Comparison of ENCODE assay signal across 15 cellular contexts in genomic region chr17:61454095-61454931, GRCh38. TPM values are rescaled to one million over a fixed set of nuclear protein-coding genes. Genes with fewer than 3 reads are reported as not detected.
DNase-seq lines count a peak whose midpoint lies in the region; ATAC-seq and TF ChIP-seq lines count a peak whose summit lies in the region.
"Had no signal": no experiment of that assay in that cellular context is flagged by ENCODE, and none has a peak within 500 bp of the region (broad histone marks: within the 10 kb centered on the region; RNA-seq: fewer than 3 reads in every experiment).

No MANE protein-coding gene starts in this region.

- WGBS in suprapubic skin = 21% methylated on average over 68 of the region's 68 CpGs

- peak; percentile 30 for DNase-seq in Right ventricle myocardium superior
- no peak for DNase-seq in cardiac septum (ENCODE audit: low spot score)
- no peak for DNase-seq in mesothelial cell of epicardium (ENCODE audit: low spot score in 2 of 2, unreplicated experiment in 2 of 2)
- peak in 1 of 2 donors; percentile 70 for DNase-seq in suprapubic skin (ENCODE audit: low spot score in 2 of 2)
- no peak for DNase-seq in central memory CD4-positive, alpha-beta T cell
- DNase-seq in midbrain (lab: John Stamatoyannopoulos, UW) = no peak
- DNase-seq: brain microvascular endothelial cell, KBM-7, NCI-H2171 treated with DMSO at 0.1 percent for 48 hours, OCI-M1, T-helper 2 cell had no signal

- TF ChIP-seq CTCF in brain (conservative IDR thresholded peaks at IDR 0.05) = no peak
- no peak for TF ChIP-seq CTCF in mesothelial cell of epicardium (IDR thresholded peaks at IDR 0.05; ENCODE audit: unreplicated experiment)
- no peak for TF ChIP-seq CTCF in suprapubic skin (IDR thresholded peaks at IDR 0.05)

- no peak overlapping the region for H3K27ac ChIP-seq in suprapubic skin
- H3K27ac ChIP-seq: brain microvascular endothelial cell, tibial nerve had no signal

- ATAC-seq in Right ventricle myocardium superior (ENCODE audit: poor library complexity) (no peak), HG03521 (IDR thresholded peaks at IDR 0.05; ENCODE audit: unreplicated experiment) (no peak)
- ATAC-seq: esophagus mucosa had no signal

- H3K4me1 ChIP-seq in suprapubic skin = peaks cover 31% of the 10 kb centered on the region

- peak overlapping the region; percentile 7 for H3K4me3 ChIP-seq in suprapubic skin

- H3K4me1 Mint-ChIP-seq in brain (peaks cover 41% of the 10 kb centered on the region), mesothelial cell of epicardium (peaks cover 57% of the 10 kb centered on the region)

- H3K27me3 Mint-ChIP-seq in brain (peaks cover 97% of the 10 kb centered on the region), mesothelial cell of epicardium (ENCODE audit: low read depth) (peaks cover 90% of the 10 kb centered on the region)

- TF ChIP-seq EP300 in suprapubic skin (IDR thresholded peaks at IDR 0.05) = no peak

- no peaks in the 10 kb centered on the region for H3K36me3 ChIP-seq in suprapubic skin
- H3K36me3 ChIP-seq: brain microvascular endothelial cell, tibial nerve had no signal

- no peak for TF ChIP-seq POLR2A in suprapubic skin (IDR thresholded peaks at IDR 0.05)

- H3K9me3 ChIP-seq in suprapubic skin = no peaks in the 10 kb centered on the region
- H3K9me3 ChIP-seq: tibial nerve had no signal

- H3K27ac Mint-ChIP-seq in brain = peak overlapping the region in 1 of 5 experiments; percentile 37
- peak overlapping the region; percentile 96 for H3K27ac Mint-ChIP-seq in mesothelial cell of epicardium

- intact Hi-C loops in Right ventricle myocardium superior (cut with DNase I) = no loop called here
- intact Hi-C loops in cardiac septum (cut with DNase I) = no loop called here

- H3K9me3 Mint-ChIP-seq in brain (peaks cover 0 to 12% (median 0%) of the 10 kb centered on the region in 5 experiments), mesothelial cell of epicardium (no peaks in the 10 kb centered on the region)

- no peaks in the 10 kb centered on the region for H3K36me3 Mint-ChIP-seq in brain
- peaks cover 4% of the 10 kb centered on the region for H3K36me3 Mint-ChIP-seq in mesothelial cell of epicardium

- peaks cover 92% of the 10 kb centered on the region for H3K27me3 ChIP-seq in suprapubic skin

- H3K4me3 Mint-ChIP-seq in brain = peak overlapping the region; percentile 38 to 80 (median 61)
- H3K4me3 Mint-ChIP-seq in mesothelial cell of epicardium = peak overlapping the region; percentile 75

RNA-seq across cellular contexts. Expression of gene TBX4, which starts 2.1 kb away (rescaled TPM):
- total RNA-seq in Right ventricle myocardium superior (not detected), cardiac septum (0.05 TPM), mesothelial cell of epicardium (51.9 to 56.6 TPM (median 54.2 TPM) in 3 replicates), suprapubic skin (under 1 TPM in 2 of 4 donors, not detected in 2; 0.30 to 0.56 TPM)
- polyA plus RNA-seq in brain (ENCODE audit: insufficient read depth, low read depth, low replicate concordance) = not detected
- total RNA-seq: esophagus mucosa, tibial nerve had no signal

RNA-seq across cellular contexts. Expression of gene TBX2, which starts 54.7 kb away (rescaled TPM):
- total RNA-seq in Right ventricle myocardium superior = 13.1 TPM
- 17.2 TPM for total RNA-seq in cardiac septum
- polyA plus RNA-seq in brain (ENCODE audit: insufficient read depth, low read depth, low replicate concordance) = 5.5 TPM
- total RNA-seq in mesothelial cell of epicardium = 164 to 176 TPM (median 173 TPM) in 3 replicates
- total RNA-seq in suprapubic skin = 1 to 10 TPM; 2.2 to 3.1 (median 2.8) TPM

Comparison
In these comparisons a context has a peak if more than half of its experiments do, and no peak if none do; other contexts are left out.
1. RNA of gene TBX4, which starts 2.1 kb away (total RNA-seq): 51.9 to 56.6 TPM in mesothelial cell of epicardium; 0.30 to 0.56 TPM in suprapubic skin, 0.05 TPM in cardiac septum (single experiment) and not detected in Right ventricle myocardium superior (single experiment); every median in the first group is over 10 times any median in the second.